ENCODE assay signal across 1 cellular context in genomic region chr14:94344389-94344788, GRCh38.
TF ChIP-seq lines count a peak whose summit lies in the region.

No MANE protein-coding gene starts in this region.

TF ChIP-seq in A549, 52 proteins besides CTCF, POLR2A, EP300 and RAD21 (continued from another document):
- TF ChIP-seq, protein P1, sequence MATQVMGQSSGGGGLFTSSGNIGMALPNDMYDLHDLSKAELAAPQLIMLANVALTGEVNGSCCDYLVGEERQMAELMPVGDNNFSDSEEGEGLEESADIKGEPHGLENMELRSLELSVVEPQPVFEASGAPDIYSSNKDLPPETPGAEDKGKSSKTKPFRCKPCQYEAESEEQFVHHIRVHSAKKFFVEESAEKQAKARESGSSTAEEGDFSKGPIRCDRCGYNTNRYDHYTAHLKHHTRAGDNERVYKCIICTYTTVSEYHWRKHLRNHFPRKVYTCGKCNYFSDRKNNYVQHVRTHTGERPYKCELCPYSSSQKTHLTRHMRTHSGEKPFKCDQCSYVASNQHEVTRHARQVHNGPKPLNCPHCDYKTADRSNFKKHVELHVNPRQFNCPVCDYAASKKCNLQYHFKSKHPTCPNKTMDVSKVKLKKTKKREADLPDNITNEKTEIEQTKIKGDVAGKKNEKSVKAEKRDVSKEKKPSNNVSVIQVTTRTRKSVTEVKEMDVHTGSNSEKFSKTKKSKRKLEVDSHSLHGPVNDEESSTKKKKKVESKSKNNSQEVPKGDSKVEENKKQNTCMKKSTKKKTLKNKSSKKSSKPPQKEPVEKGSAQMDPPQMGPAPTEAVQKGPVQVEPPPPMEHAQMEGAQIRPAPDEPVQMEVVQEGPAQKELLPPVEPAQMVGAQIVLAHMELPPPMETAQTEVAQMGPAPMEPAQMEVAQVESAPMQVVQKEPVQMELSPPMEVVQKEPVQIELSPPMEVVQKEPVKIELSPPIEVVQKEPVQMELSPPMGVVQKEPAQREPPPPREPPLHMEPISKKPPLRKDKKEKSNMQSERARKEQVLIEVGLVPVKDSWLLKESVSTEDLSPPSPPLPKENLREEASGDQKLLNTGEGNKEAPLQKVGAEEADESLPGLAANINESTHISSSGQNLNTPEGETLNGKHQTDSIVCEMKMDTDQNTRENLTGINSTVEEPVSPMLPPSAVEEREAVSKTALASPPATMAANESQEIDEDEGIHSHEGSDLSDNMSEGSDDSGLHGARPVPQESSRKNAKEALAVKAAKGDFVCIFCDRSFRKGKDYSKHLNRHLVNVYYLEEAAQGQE (IDR thresholded peaks at IDR 0.05): no peak
TF ChIP-seq in A549: peak in this region for 0.
